17 cellular contexts compared by ENCODE assay signal in genomic region chr12:57250541-57250940, GRCh38. TPM values are rescaled to one million over a fixed set of nuclear protein-coding genes. Genes with fewer than 3 reads are reported as not detected.
DNase-seq lines count a peak whose midpoint lies in the region; ATAC-seq and TF ChIP-seq lines count a peak whose summit lies in the region.
"Had no signal": no experiment of that assay in that cellular context is flagged by ENCODE, and none has a peak within 500 bp of the region (broad histone marks: within the 10 kb centered on the region; RNA-seq: fewer than 3 reads in every experiment).

No MANE protein-coding gene starts in this region.

- DNase-seq in cardiac muscle cell (ENCODE audit: low read depth in 1 of 2, low spot score in 1 of 2) (no peak), left cardiac atrium (no peak), nephron progenitor cell (no peak), skeletal muscle cell (ENCODE audit: low read depth) (no peak), foreskin melanocyte (no peak), LoVo (ENCODE audit: low spot score) (no peak)
- no peak for DNase-seq in activated naive CD4-positive, alpha-beta T cell treated with anti-CD3 and anti-CD28 coated beads, Interleukin-2, amount 10 ng/mL, durations not matched to agents 7 days and 5 days
- DNase-seq: AML-193; Calu3; CD4-positive, alpha-beta memory T cell; DMS79 treated with DMSO at 0.1 percent for 48 hours; GF-D8 had no signal

- intact Hi-C loops in left cardiac atrium (cut with DNase I): no loop called here

- peaks cover 23% of the 10 kb centered on the region for H3K36me3 Mint-ChIP-seq in nephron progenitor cell (ENCODE audit: low read depth)
- peaks cover 4% of the 10 kb centered on the region for H3K36me3 Mint-ChIP-seq in activated naive CD4-positive, alpha-beta T cell treated with anti-CD3 and anti-CD28 coated beads, Interleukin-2, amount 10 ng/mL, durations not matched to agents 7 days and 5 days

- H3K36me3 ChIP-seq in cardiac muscle cell: no peaks in the 10 kb centered on the region

- H3K27me3 ChIP-seq in cardiac muscle cell: no peaks in the 10 kb centered on the region

- peaks cover 13% of the 10 kb centered on the region for H3K4me1 ChIP-seq in cardiac muscle cell (ENCODE audit: low read depth)
- H3K4me1 ChIP-seq: A549 had no signal

- TF ChIP-seq CTCF in cardiac muscle cell (IDR thresholded peaks at IDR 0.05; ENCODE audit: low read depth, low read length) (no peak), nephron progenitor cell (IDR thresholded peaks at IDR 0.05) (no peak)

- ATAC-seq in left cardiac atrium: no peak
- no peak for ATAC-seq in HG03108 (IDR thresholded peaks at IDR 0.05; ENCODE audit: unreplicated experiment)
- ATAC-seq: A549 had no signal

- H3K9me3 ChIP-seq in cardiac muscle cell (ENCODE audit: low read depth): no peaks in the 10 kb centered on the region
- H3K9me3 ChIP-seq: A549 had no signal

- CTCF ChIA-PET in activated naive CD4-positive, alpha-beta T cell treated with anti-CD3 and anti-CD28 coated beads, Interleukin-2, amount 10 ng/mL, durations not matched to agents 7 days and 5 days (lab: Charles Lee): interaction anchor here (0.9 to 4.6 kb wide), 7 partner anchors 8 to 202 kb away, joined by 3 to 21 read pairs (median 8); no protein-coding TSS in a partner anchor

- H3K27ac Mint-ChIP-seq in nephron progenitor cell: peak overlapping the region; percentile 66
- H3K27ac Mint-ChIP-seq in activated naive CD4-positive, alpha-beta T cell treated with anti-CD3 and anti-CD28 coated beads, Interleukin-2, amount 10 ng/mL, durations not matched to agents 7 days and 5 days: no peak overlapping the region
- H3K27ac Mint-ChIP-seq: CD4-positive, alpha-beta memory T cell; IgD-negative memory B cell had no signal

- H3K27ac ChIP-seq in cardiac muscle cell: peak overlapping the region; percentile 59
- H3K27ac ChIP-seq: A549, C4-2B had no signal

- H3K4me3 ChIP-seq in cardiac muscle cell (no peak overlapping the region), skeletal muscle cell (ENCODE audit: low read depth, low read length) (peak overlapping the region; percentile 41)
- H3K4me3 ChIP-seq: A549 had no signal

- peaks cover 39% of the 10 kb centered on the region for H3K4me1 Mint-ChIP-seq in nephron progenitor cell
- H3K4me1 Mint-ChIP-seq in activated naive CD4-positive, alpha-beta T cell treated with anti-CD3 and anti-CD28 coated beads, Interleukin-2, amount 10 ng/mL, durations not matched to agents 7 days and 5 days: peaks cover 10% of the 10 kb centered on the region
- H3K4me1 Mint-ChIP-seq: CD4-positive, alpha-beta memory T cell had no signal

- H3K27me3 Mint-ChIP-seq in nephron progenitor cell (ENCODE audit: low read depth, poor library complexity): peaks cover 4% of the 10 kb centered on the region
- H3K27me3 Mint-ChIP-seq in activated naive CD4-positive, alpha-beta T cell treated with anti-CD3 and anti-CD28 coated beads, Interleukin-2, amount 10 ng/mL, durations not matched to agents 7 days and 5 days: no peaks in the 10 kb centered on the region
- H3K27me3 Mint-ChIP-seq: IgD-negative memory B cell had no signal

- no peak overlapping the region for H3K4me3 Mint-ChIP-seq in nephron progenitor cell
- no peak overlapping the region for H3K4me3 Mint-ChIP-seq in activated naive CD4-positive, alpha-beta T cell treated with anti-CD3 and anti-CD28 coated beads, Interleukin-2, amount 10 ng/mL, durations not matched to agents 7 days and 5 days
- H3K4me3 Mint-ChIP-seq: CD4-positive, alpha-beta memory T cell; H9 had no signal

- no peaks in the 10 kb centered on the region for H3K9me3 Mint-ChIP-seq in nephron progenitor cell
- no peaks in the 10 kb centered on the region for H3K9me3 Mint-ChIP-seq in activated naive CD4-positive, alpha-beta T cell treated with anti-CD3 and anti-CD28 coated beads, Interleukin-2, amount 10 ng/mL, durations not matched to agents 7 days and 5 days
- H3K9me3 Mint-ChIP-seq: CD4-positive, alpha-beta memory T cell; H9; IgD-negative memory B cell had no signal

RNA-seq across cellular contexts. Expression of gene STAC3, which starts 0.4 kb away (rescaled TPM):
- total RNA-seq in cardiac muscle cell (15.3 and 28.4 TPM in 2 replicates), left cardiac atrium (1 to 10 TPM; 1.2 to 2.7 TPM)
- 5.4 and 6.6 TPM in 2 replicates for polyA plus RNA-seq in cardiac muscle cell

RNA-seq across cellular contexts. Expression of gene SHMT2, which starts 21.0 kb away (rescaled TPM):
- total RNA-seq in cardiac muscle cell (94.0 and 110 TPM in 2 replicates), left cardiac atrium (10 to 100 TPM; 31.1 to 39.6 TPM)
- 59.9 and 64.7 TPM in 2 replicates for polyA plus RNA-seq in cardiac muscle cell

RNA-seq across cellular contexts. Expression of gene NXPH4, which starts 33.9 kb away (rescaled TPM):
- total RNA-seq in cardiac muscle cell (0.80 and 1.1 TPM in 2 replicates), left cardiac atrium (1 to 10 TPM in 1 of 2 donors, under 1 TPM in 1; 0.50 to 2.1 TPM)
- polyA plus RNA-seq in cardiac muscle cell: 0.27 and 0.61 TPM in 2 replicates
- total RNA-seq: CD4-positive, alpha-beta memory T cell had no signal
- polyA plus RNA-seq: CD4-positive, alpha-beta memory T cell had no signal
